10 cellular contexts compared by ENCODE assay signal in the genomic region with DNA sequence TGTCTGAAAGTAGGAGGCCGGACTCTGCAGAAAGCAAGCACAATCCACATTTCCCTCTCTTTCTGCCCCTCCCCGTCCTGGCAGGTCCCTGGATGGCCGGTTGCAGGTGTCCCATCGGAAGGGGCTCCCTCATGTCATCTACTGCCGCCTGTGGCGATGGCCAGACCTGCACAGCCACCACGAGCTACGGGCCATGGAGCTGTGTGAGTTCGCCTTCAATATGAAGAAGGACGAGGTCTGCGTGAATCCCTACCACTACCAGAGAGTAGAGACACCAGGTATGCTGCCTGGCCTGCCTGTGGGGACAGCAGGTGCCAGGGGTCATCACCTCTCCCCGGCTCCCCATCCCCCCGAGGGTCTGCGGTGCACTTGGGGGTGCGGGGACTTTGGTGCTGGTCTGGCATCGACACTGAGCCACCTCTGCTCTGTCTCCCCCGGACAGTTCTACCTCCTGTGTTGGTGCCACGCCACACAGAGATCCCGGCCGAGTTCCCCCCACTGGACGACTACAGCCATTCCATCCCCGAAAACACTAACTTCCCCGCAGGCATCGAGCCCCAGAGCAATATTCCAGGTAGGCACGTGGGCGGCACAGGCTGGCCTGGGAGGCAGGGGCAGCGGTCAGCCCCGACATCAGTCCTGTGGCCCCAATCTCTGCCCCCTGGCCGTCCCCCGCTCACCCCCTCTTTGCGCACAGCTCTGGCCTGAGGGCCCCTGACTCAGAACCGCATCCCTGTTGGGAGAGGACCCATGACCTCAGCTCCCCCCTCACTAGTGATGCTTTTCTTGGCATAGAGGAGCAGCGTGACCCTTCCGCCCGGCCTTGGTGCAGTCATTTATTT.
A peak's percentile ranks its signal among the peaks of the same experiment; 100 is the strongest.
DNase-seq lines count a peak whose midpoint lies in the region; ATAC-seq and TF ChIP-seq lines count a peak whose summit lies in the region.
"Had no signal": no experiment of that assay in that cellular context is flagged by ENCODE, and none has a peak within 500 bp of the region (broad histone marks: within the 10 kb centered on the region; RNA-seq: fewer than 3 reads in every experiment).

No MANE protein-coding gene starts in this region.

- peak overlapping the region; percentile 71 for H3K27ac ChIP-seq in left ventricle myocardium inferior (replicated peaks)

- H3K27me3 ChIP-seq in left ventricle myocardium inferior (ENCODE audit: low read depth), result no peaks in the 10 kb centered on the region

- in situ Hi-C loops in astrocyte of the spinal cord (cut with HindIII; ENCODE audit: low sequenced_read_pairs), result no loop called here

- no peak overlapping the region for H3K27ac Mint-ChIP-seq in activated naive CD8-positive, alpha-beta T cell treated with anti-CD3 and anti-CD28 coated beads, Interleukin-2, amount 50 U/mL, for 24 hours

- H3K4me3 ChIP-seq in astrocyte of the spinal cord (ENCODE audit: low read depth, low read length), result no peak overlapping the region
- H3K4me3 ChIP-seq in left ventricle myocardium inferior, result no peak overlapping the region

- H3K36me3 ChIP-seq in left ventricle myocardium inferior, result peaks cover 29% of the 10 kb centered on the region

- peaks cover 75% of the 10 kb centered on the region for H3K4me1 ChIP-seq in left ventricle myocardium inferior

- H3K27me3 Mint-ChIP-seq in activated naive CD8-positive, alpha-beta T cell treated with anti-CD3 and anti-CD28 coated beads, Interleukin-2, amount 50 U/mL, for 24 hours, result no peaks in the 10 kb centered on the region
- H3K27me3 Mint-ChIP-seq: naive thymus-derived CD4-positive, alpha-beta T cell had no signal

- no peaks in the 10 kb centered on the region for H3K9me3 ChIP-seq in left ventricle myocardium inferior (replicated peaks)

- intact Hi-C loops in left ventricle myocardium inferior (cut with micrococcal nuclease), result no loop called here
- intact Hi-C loops in posterior vena cava (cut with DNase I), result no loop called here

- peaks cover 11% of the 10 kb centered on the region for H3K36me3 Mint-ChIP-seq in activated naive CD8-positive, alpha-beta T cell treated with anti-CD3 and anti-CD28 coated beads, Interleukin-2, amount 50 U/mL, for 24 hours (ENCODE audit: low read depth)

- H3K4me3 Mint-ChIP-seq in activated naive CD8-positive, alpha-beta T cell treated with anti-CD3 and anti-CD28 coated beads, Interleukin-2, amount 50 U/mL, for 24 hours, result no peak overlapping the region
- H3K4me3 Mint-ChIP-seq: naive thymus-derived CD4-positive, alpha-beta T cell had no signal

- no peak for ATAC-seq in HG03378 (IDR thresholded peaks at IDR 0.05; ENCODE audit: unreplicated experiment)
- no peak for ATAC-seq in activated naive CD8-positive, alpha-beta T cell treated with anti-CD3 and anti-CD28 coated beads, Interleukin-2, amount 50 U/mL, for 24 hours
- ATAC-seq: naive thymus-derived CD4-positive, alpha-beta T cell had no signal

- DNase-seq in ELF-1 (ENCODE audit: low read depth, low spot score) (peak; percentile 84), astrocyte of the spinal cord (ENCODE audit: low read depth, low spot score) (peak; percentile 93), left ventricle myocardium inferior (peak; percentile 56), posterior vena cava (ENCODE audit: low spot score) (peak; percentile 90), NOMO-1 treated with dmso at 0.1 percent for 144 hours (lab: John Stamatoyannopoulos, UW; ENCODE audit: unreplicated experiment) (no peak)
- no peak for DNase-seq in activated CD8-positive, alpha-beta memory T cell treated with anti-CD3 and anti-CD28 coated beads, Interleukin-2, amount 50 U/mL, for 48 hours
- no peak for DNase-seq in activated naive CD8-positive, alpha-beta T cell treated with anti-CD3 and anti-CD28 coated beads, Interleukin-2, amount 50 U/mL, for 24 hours
- DNase-seq: naive thymus-derived CD4-positive, alpha-beta T cell; stimulated activated CD4-positive, alpha-beta T cell treated with anti-CD3 and anti-CD28 coated beads, Interleukin-4, amount 100 ng/mL, for 24 hours had no signal

- H3K4me1 Mint-ChIP-seq in activated naive CD8-positive, alpha-beta T cell treated with anti-CD3 and anti-CD28 coated beads, Interleukin-2, amount 50 U/mL, for 24 hours, result peaks cover 5% of the 10 kb centered on the region

- TF ChIP-seq CTCF in astrocyte of the spinal cord (IDR thresholded peaks at IDR 0.05; ENCODE audit: low read depth, low read length), result peak; percentile 22
- TF ChIP-seq CTCF in left ventricle myocardium inferior (IDR thresholded peaks at IDR 0.05; ENCODE audit: borderline replicate concordance), result no peak

- no peaks in the 10 kb centered on the region for H3K9me3 Mint-ChIP-seq in activated naive CD8-positive, alpha-beta T cell treated with anti-CD3 and anti-CD28 coated beads, Interleukin-2, amount 50 U/mL, for 24 hours
- H3K9me3 Mint-ChIP-seq: naive thymus-derived CD4-positive, alpha-beta T cell had no signal

Comparison
In these comparisons a context has a peak if more than half of its experiments do, and no peak if none do; other contexts are left out.
1. DNase-seq: peak in ELF-1 (single experiment), astrocyte of the spinal cord (single experiment), left ventricle myocardium inferior (single experiment) and posterior vena cava (single experiment); none in activated CD8-positive, alpha-beta memory T cell treated with anti-CD3 and anti-CD28 coated beads, Interleukin-2, amount 50 U/mL, for 48 hours (single experiment), activated naive CD8-positive, alpha-beta T cell treated with anti-CD3 and anti-CD28 coated beads, Interleukin-2, amount 50 U/mL, for 24 hours (single experiment) and NOMO-1 treated with dmso at 0.1 percent for 144 hours (single experiment).